Comparison of ENCODE assay signal across 21 cellular contexts in genomic region chr2:3466482-3466863, GRCh38. TPM values are rescaled to one million over a fixed set of nuclear protein-coding genes. Genes with fewer than 3 reads are reported as not detected.
A peak's percentile ranks its signal among the peaks of the same experiment; 100 is the strongest.
DNase-seq lines count a peak whose midpoint lies in the region; ATAC-seq and TF ChIP-seq lines count a peak whose summit lies in the region.
"Had no signal": no experiment of that assay in that cellular context is flagged by ENCODE, and none has a peak within 500 bp of the region (broad histone marks: within the 10 kb centered on the region; RNA-seq: fewer than 3 reads in every experiment).

No MANE protein-coding gene starts in this region.

- H3K4me3 ChIP-seq in BE2C (ENCODE audit: low read depth, low read length) (no peak overlapping the region), SJSA1 (no peak overlapping the region), left ventricle myocardium inferior (no peak overlapping the region), skeletal muscle satellite cell (ENCODE audit: low read length) (no peak overlapping the region), testis (no peak overlapping the region)
- H3K4me3 ChIP-seq: esophagus muscularis mucosa, transverse colon had no signal

- peak; percentile 5 for DNase-seq in BE2C
- no peak for DNase-seq in SJSA1 (ENCODE audit: low read depth in 1 of 2, low spot score in 2 of 2)
- DNase-seq in left ventricle myocardium inferior = no peak
- no peak for DNase-seq in testis
- no peak for DNase-seq in amniotic stem cell (lab: John Stamatoyannopoulos, UW)
- DNase-seq: activated CD4-positive, alpha-beta memory T cell treated with anti-CD3 and anti-CD28 coated beads for 36 hours; activated naive CD4-positive, alpha-beta T cell treated with anti-CD3 and anti-CD28 coated beads, Interleukin-2, amount 50 U/mL, for 16 hours; activated T-cell treated with anti-CD3 and anti-CD28 coated beads, Interleukin-2, amount 50 U/mL, for 24 hours; CD8-positive, alpha-beta T cell; GOT3; NCI-H2029 treated with DMSO at 0.1 percent for 48 hours; NCI-H524 treated with DMSO at 0.1 percent for 48 hours; SIG-M5; T-helper 2 cell; transverse colon had no signal

- intact Hi-C loops in left ventricle myocardium inferior (cut with micrococcal nuclease) = no loop called here
- intact Hi-C loops in testis (cut with DNase I; ENCODE audit: low total_unique reads) = no loop called here

- no peaks in the 10 kb centered on the region for H3K4me1 ChIP-seq in BE2C
- peaks cover 44% of the 10 kb centered on the region for H3K4me1 ChIP-seq in SJSA1 (replicated peaks)
- peaks cover 49% of the 10 kb centered on the region for H3K4me1 ChIP-seq in left ventricle myocardium inferior
- H3K4me1 ChIP-seq in skeletal muscle satellite cell (ENCODE audit: control insufficient read depth, insufficient read depth, low read length) = peaks cover 61% of the 10 kb centered on the region
- peaks cover 31% of the 10 kb centered on the region for H3K4me1 ChIP-seq in testis

- 91 to 96% methylated on average over 4 to 9 of the region's 9 CpGs for WGBS in testis, 2 donors

- H3K4me2 ChIP-seq in skeletal muscle satellite cell (ENCODE audit: low read length) = peak overlapping the region; percentile 66

- no peak for ATAC-seq in GM18511 (IDR thresholded peaks at IDR 0.05; ENCODE audit: unreplicated experiment)
- ATAC-seq in GM18870 (IDR thresholded peaks at IDR 0.05; ENCODE audit: unreplicated experiment) = no peak
- ATAC-seq: CD8-positive, alpha-beta T cell; natural killer cell treated with Interleukin-12 subunit alpha and Interleukin-12 subunit beta and Interleukin-15 and Interleukin-18, amount 100 ng/mL, for 72 hours; stimulated activated effector memory CD8-positive, alpha-beta T cell treated with anti-CD3 and anti-CD28 coated beads, Interleukin-12 subunit alpha, Interleukin-12 subunit beta, amount 100 ng/mL, for 72 hours had no signal

- H3K36me3 ChIP-seq in BE2C (peaks cover 14% of the 10 kb centered on the region), SJSA1 (peaks cover 51% of the 10 kb centered on the region), left ventricle myocardium inferior (peaks cover 42% of the 10 kb centered on the region), skeletal muscle satellite cell (ENCODE audit: insufficient read depth, low read length) (peaks cover 39% of the 10 kb centered on the region), testis (ENCODE audit: low read depth, missing control alignments) (no peaks in the 10 kb centered on the region)

- peak overlapping the region; percentile 70 for H3K9ac ChIP-seq in skeletal muscle satellite cell (ENCODE audit: low read depth, low read length)

- H3K27ac ChIP-seq in SJSA1 (peak overlapping the region; percentile 92), left ventricle myocardium inferior (replicated peaks) (peak overlapping the region; percentile 76), testis (no peak overlapping the region)
- H3K27ac ChIP-seq: transverse colon had no signal

- TF ChIP-seq CTCF in BE2C (IDR thresholded peaks at IDR 0.05; ENCODE audit: low read depth, low read length) (no peak), left ventricle myocardium inferior (IDR thresholded peaks at IDR 0.05; ENCODE audit: borderline replicate concordance) (no peak), testis (IDR thresholded peaks at IDR 0.05) (no peak)

- H3K27me3 ChIP-seq in BE2C = no peaks in the 10 kb centered on the region
- no peaks in the 10 kb centered on the region for H3K27me3 ChIP-seq in SJSA1 (replicated peaks)
- H3K27me3 ChIP-seq in left ventricle myocardium inferior (ENCODE audit: low read depth) = no peaks in the 10 kb centered on the region
- H3K27me3 ChIP-seq in skeletal muscle satellite cell (ENCODE audit: control insufficient read depth, insufficient read depth, low read length) = no peaks in the 10 kb centered on the region
- no peaks in the 10 kb centered on the region for H3K27me3 ChIP-seq in testis
- H3K27me3 ChIP-seq: esophagus muscularis mucosa, transverse colon had no signal

- no peak for TF ChIP-seq POLR2A in testis (IDR thresholded peaks at IDR 0.05)

- H3K9me3 ChIP-seq in BE2C = no peaks in the 10 kb centered on the region
- H3K9me3 ChIP-seq in SJSA1 (replicated peaks) = no peaks in the 10 kb centered on the region
- no peaks in the 10 kb centered on the region for H3K9me3 ChIP-seq in left ventricle myocardium inferior (replicated peaks)
- no peaks in the 10 kb centered on the region for H3K9me3 ChIP-seq in skeletal muscle satellite cell (replicated peaks; ENCODE audit: low read length)
- H3K9me3 ChIP-seq in testis = no peaks in the 10 kb centered on the region
- H3K9me3 ChIP-seq: esophagus muscularis mucosa, transverse colon had no signal

RNA-seq across cellular contexts. Expression of gene ADI1, which starts 52.9 kb away (rescaled TPM):
- 20.7 TPM for polyA plus RNA-seq in BE2C (2012; ENCODE audit: insufficient read depth, insufficient read length, low read depth)
- 78.2 and 82.7 TPM in 2 replicates for total RNA-seq in SJSA1 (2014; rRNA removed; shearing (Covaris generic))
- total RNA-seq in left ventricle myocardium inferior (195 TPM), testis (10 to 100 TPM; 41.6 to 52.5 TPM)
- 45.7 and 51.0 TPM in 2 replicates for total RNA-seq in skeletal muscle satellite cell (2012; rRNA removed)
- 41.1 TPM for polyA plus RNA-seq in testis (ENCODE audit: insufficient read depth, low read depth, low replicate concordance)

Comparison
In these comparisons a context has a peak if more than half of its experiments do, and no peak if none do; other contexts are left out.
1. H3K27ac ChIP-seq: peak in SJSA1 (single experiment) and left ventricle myocardium inferior (single experiment); none in testis (0 of 2).